Comparison of ENCODE assay signal across 8 cellular contexts in the genomic region with DNA sequence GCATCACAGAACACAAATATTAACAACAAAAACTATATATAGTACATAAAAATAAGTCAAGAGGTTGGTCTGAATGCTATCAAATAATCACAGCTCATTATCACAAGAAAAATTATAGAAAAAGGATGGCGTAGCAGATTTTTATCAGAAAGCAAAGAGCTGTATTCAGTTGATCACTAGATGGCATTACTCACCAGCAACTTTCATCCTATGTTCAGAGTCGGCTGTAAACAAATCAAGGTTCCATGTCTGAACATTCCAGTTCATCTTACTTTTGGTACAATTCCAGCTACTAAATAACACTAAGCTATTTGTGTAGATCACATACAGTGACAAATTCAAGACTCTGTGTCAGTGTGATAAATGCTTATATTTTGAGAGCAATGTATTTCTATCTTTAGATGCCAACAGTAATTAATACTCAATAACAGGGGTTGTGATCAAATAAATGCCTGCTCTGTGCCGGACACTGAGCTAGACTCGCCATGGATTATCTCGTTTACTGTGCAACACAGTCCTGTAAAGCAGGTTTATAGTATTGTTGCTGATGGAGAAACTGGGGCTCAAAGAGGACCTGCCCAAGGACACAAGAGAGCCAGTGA. TPM values are rescaled to one million over a fixed set of nuclear protein-coding genes. Genes with fewer than 3 reads are reported as not detected.
DNase-seq lines count a peak whose midpoint lies in the region; ATAC-seq, FAIRE-seq and TF ChIP-seq lines count a peak whose summit lies in the region.

No MANE protein-coding gene starts in this region.

- no peak overlapping the region for H2AFZ ChIP-seq in endothelial cell of umbilical vein (ENCODE audit: low read depth, low read length)

- no TSS peak for BruUV-seq in endothelial cell of umbilical vein (replicated peaks; lab: Mats Ljungman, UMichigan)

- no peaks in the 10 kb centered on the region for H4K20me1 ChIP-seq in endothelial cell of umbilical vein (replicated peaks; ENCODE audit: control insufficient read depth, extremely low read depth, insufficient read depth, low read length)

- CTCF ChIA-PET in AG04450 (lab: Charles Lee) = interaction anchor here (0.6 to 3.0 kb wide), 49 partner anchors 9 to 875 kb away, joined by 3 to 104 read pairs (median 5); partner anchors contain the start of gene TTC7B
- CTCF ChIA-PET in endothelial cell of umbilical vein (lab: Charles Lee) = interaction anchor here (0.6 to 4.0 kb wide), 39 partner anchors 12 to 872 kb away, joined by 3 to 108 read pairs (median 4); partner anchors contain the start of genes CALM1, PSMC1 and TTC7B

- H3K9ac ChIP-seq in endothelial cell of umbilical vein (replicated peaks; ENCODE audit: extremely low read depth, insufficient read depth, low read length) = no peak overlapping the region

- POLR2A ChIA-PET in AG04450 (lab: Yijun Ruan, JAX) = interaction anchor here (0.9 to 1.0 kb wide), 3 partner anchors 95 to 456 kb away, joined by 3 to 5 read pairs (median 3); partner anchors contain the start of gene CALM1
- POLR2A ChIA-PET in endothelial cell of umbilical vein (lab: Charles Lee) = interaction anchor here (1.3 kb wide), 1 partner anchor 96 kb away, joined by 17 read pairs; the partner anchor contains the start of gene CALM1

- intact Hi-C loops in endothelial cell of umbilical vein (cut with micrococcal nuclease) = loop anchor here (1.0 to 5.0 kb wide), 6 partner anchors 81 to 516 kb away; partner anchors contain the start of genes CALM1 and TTC7B

- H3K4me3 ChIP-seq in AG04450 (ENCODE audit: low read depth, low read length) = no peak overlapping the region
- H3K4me3 ChIP-seq in endothelial cell of umbilical vein (replicated peaks in 1 of 3; ENCODE audit: insufficient read depth in 1 of 3, low read depth in 1 of 3, low read length in 3 of 3) = no peak overlapping the region

- no peaks in the 10 kb centered on the region for H3K79me2 ChIP-seq in endothelial cell of umbilical vein (ENCODE audit: control insufficient read depth, insufficient read depth, low read length)

- FAIRE-seq in endothelial cell of umbilical vein (lab: Jason Lieb, UNC) = peak; percentile 78

- dilution Hi-C loops in endothelial cell of umbilical vein (cut with MboI; ENCODE audit: extremely low pct_ligation_motif_present, low sequenced_read_pairs) = no loop called here

- peaks cover 0 to 12% of the 10 kb centered on the region in 2 experiments for H3K36me3 ChIP-seq in endothelial cell of umbilical vein (ENCODE audit: control insufficient read depth in 2 of 2, extremely low read depth in 1 of 2, insufficient read depth in 2 of 2, low read length in 2 of 2)

- H3K27me3 ChIP-seq in AG04450 (ENCODE audit: control insufficient read depth, insufficient read depth, low read length) (no peaks in the 10 kb centered on the region), endothelial cell of umbilical vein (ENCODE audit: control insufficient read depth in 2 of 2, insufficient read depth in 2 of 2, low read length in 2 of 2) (no peaks in the 10 kb centered on the region)

- H3K27ac ChIP-seq in AG04450 (ENCODE audit: low read depth, low read length) (no peak overlapping the region), endothelial cell of umbilical vein (ENCODE audit: insufficient read depth, low read depth, low read length) (no peak overlapping the region)

- no peak for TF ChIP-seq POLR2A in endothelial cell of umbilical vein (IDR thresholded peaks at IDR 0.05; ENCODE audit: low read depth, low read length)

- no peak overlapping the region for H3K4me2 ChIP-seq in endothelial cell of umbilical vein (ENCODE audit: insufficient read depth, low read length)

- DNase-seq in AG04450 (ENCODE audit: low read depth, low spot score) = peak; percentile 41
- peak; percentile 64 for DNase-seq in HCEC 1CT
- peak; percentile 17 for DNase-seq in NOMO-1 treated with DMSO at 0.1 percent for 48 hours (lab: John Stamatoyannopoulos, UW; ENCODE audit: unreplicated experiment)
- DNase-seq in endothelial cell of umbilical vein (ENCODE audit: low read depth, low spot score) = peak; percentile 76
- peak; percentile 58 for DNase-seq in myocyte (ENCODE audit: low read depth)
- DNase-seq in activated CD4-positive, CD25-positive, alpha-beta regulatory T cell (lab: John Stamatoyannopoulos, UW) = no peak
- no peak for DNase-seq in NCI-H128 (lab: John Stamatoyannopoulos, UW; ENCODE audit: unreplicated experiment)

- ATAC-seq in activated CD4-positive, CD25-positive, alpha-beta regulatory T cell treated with anti-CD3 and anti-CD28 coated beads, Interleukin-2, amount 50 U/mL, for 24 hours = no peak

- H3K9me3 ChIP-seq in AG04450 (ENCODE audit: control insufficient read depth, insufficient read depth, low read length) (no peaks in the 10 kb centered on the region), endothelial cell of umbilical vein (replicated peaks; ENCODE audit: control insufficient read depth, insufficient read depth, low read length) (no peaks in the 10 kb centered on the region)

- H3K4me1 ChIP-seq in endothelial cell of umbilical vein (ENCODE audit: control insufficient read depth, extremely low read depth, insufficient read depth, low read length) = no peaks in the 10 kb centered on the region

- TF ChIP-seq CTCF in AG04450 (IDR thresholded peaks at IDR 0.05; ENCODE audit: low read depth, low read length) (peak; percentile 55), endothelial cell of umbilical vein (IDR thresholded peaks at IDR 0.05; ENCODE audit: extremely low read depth in 1 of 2, insufficient read depth in 1 of 2, low read depth in 1 of 2, low read length in 2 of 2) (peak; percentile 22 to 41)

- H3K9me1 ChIP-seq in endothelial cell of umbilical vein (replicated peaks; ENCODE audit: control insufficient read depth, extremely low read depth, insufficient read depth, low read length) = no peaks in the 10 kb centered on the region

TF ChIP-seq in endothelial cell of umbilical vein, 7 proteins besides CTCF, POLR2A, EP300 and RAD21:
- no peak for TF ChIP-seq MYC (IDR thresholded peaks at IDR 0.05; ENCODE audit: low read depth, low read length)
- TF ChIP-seq GATA2 (IDR thresholded peaks at IDR 0.05; ENCODE audit: insufficient read depth, insufficient read length, low read depth, low read length) = peak; percentile 41
- no peak for TF ChIP-seq EZH2 (IDR thresholded peaks at IDR 0.05; ENCODE audit: borderline replicate concordance, low read depth, low read length, severe bottlenecking)
- TF ChIP-seq FOS (IDR thresholded peaks at IDR 0.05; ENCODE audit: borderline replicate concordance, insufficient read depth, low read length) = no peak
- TF ChIP-seq JUN (IDR thresholded peaks at IDR 0.05; ENCODE audit: borderline replicate concordance, insufficient read depth, insufficient read length, low read depth) = no peak
- TF ChIP-seq MAX (IDR thresholded peaks at IDR 0.05; ENCODE audit: insufficient read depth, insufficient read length) = no peak

RNA-seq across cellular contexts. Expression of gene NRDE2, which starts 30.1 kb away (rescaled TPM):
- polyA plus RNA-seq in AG04450 (2011; rRNA removed) (6.9 and 7.3 TPM in 2 replicates), endothelial cell of umbilical vein (7.1 and 8.5 TPM in 2 replicates)
- polyA minus RNA-seq in AG04450 (2011; rRNA and poly(A)+ RNA removed) = 14.0 and 17.5 TPM in 2 replicates
- total RNA-seq in endothelial cell of umbilical vein (22.1 and 22.5 TPM in 2 replicates), myocyte (5.0 and 7.6 TPM in 2 replicates)
- polyA plus RNA-seq in endothelial cell of umbilical vein (2011; cell fraction: cytosol; rRNA removed) = 7.3 and 8.5 TPM in 2 replicates
- polyA plus RNA-seq in endothelial cell of umbilical vein (2011; cell fraction: nucleus; rRNA removed) = 42.1 and 45.8 TPM in 2 replicates
- polyA plus RNA-seq in endothelial cell of umbilical vein (2012) = 6.1 and 6.6 TPM in 2 replicates
- polyA minus RNA-seq in endothelial cell of umbilical vein = 26.3 and 28.0 TPM in 2 replicates
- 3.9 TPM for polyA minus RNA-seq in endothelial cell of umbilical vein (2011; cell fraction: cytosol; rRNA and poly(A)+ RNA removed)
- polyA minus RNA-seq in endothelial cell of umbilical vein (2011; cell fraction: nucleus; rRNA and poly(A)+ RNA removed) = 44.0 and 55.4 TPM in 2 replicates
- polyA plus RNA-seq in myocyte (2012) = 5.7 TPM

RNA-seq across cellular contexts. Expression of gene PSMC1, which starts 45.3 kb away (rescaled TPM):
- polyA plus RNA-seq in AG04450 (2011; rRNA removed) = 174 and 228 TPM in 2 replicates
- 69.7 and 102 TPM in 2 replicates for polyA minus RNA-seq in AG04450 (2011; rRNA and poly(A)+ RNA removed)
- total RNA-seq in endothelial cell of umbilical vein = 129 and 132 TPM in 2 replicates
- 51.0 and 77.4 TPM in 2 replicates for polyA plus RNA-seq in endothelial cell of umbilical vein
- polyA plus RNA-seq in endothelial cell of umbilical vein (2011; cell fraction: cytosol; rRNA removed) = 140 and 172 TPM in 2 replicates
- 88.7 and 163 TPM in 2 replicates for polyA plus RNA-seq in endothelial cell of umbilical vein (2011; cell fraction: nucleus; rRNA removed)
- polyA plus RNA-seq in endothelial cell of umbilical vein (2012) = 107 and 202 TPM in 2 replicates
- polyA minus RNA-seq in endothelial cell of umbilical vein = 50.1 and 59.0 TPM in 2 replicates
- polyA minus RNA-seq in endothelial cell of umbilical vein (2011; cell fraction: cytosol; rRNA and poly(A)+ RNA removed) = 44.8 TPM
- 30.9 and 41.5 TPM in 2 replicates for polyA minus RNA-seq in endothelial cell of umbilical vein (2011; cell fraction: nucleus; rRNA and poly(A)+ RNA removed)
- total RNA-seq in myocyte = 320 and 351 TPM in 2 replicates
- 168 TPM for polyA plus RNA-seq in myocyte (2012)

Comparison
In these comparisons a context has a peak if more than half of its experiments do, and no peak if none do; other contexts are left out.
1. DNase-seq: peak in AG04450 (single experiment), HCEC 1CT (single experiment), NOMO-1 treated with DMSO at 0.1 percent for 48 hours (single experiment), endothelial cell of umbilical vein (single experiment) and myocyte (single experiment); none in activated CD4-positive, CD25-positive, alpha-beta regulatory T cell (0 of 4) and NCI-H128 (single experiment).